ENCODE assay signal across 2 cellular contexts in the genomic region with DNA sequence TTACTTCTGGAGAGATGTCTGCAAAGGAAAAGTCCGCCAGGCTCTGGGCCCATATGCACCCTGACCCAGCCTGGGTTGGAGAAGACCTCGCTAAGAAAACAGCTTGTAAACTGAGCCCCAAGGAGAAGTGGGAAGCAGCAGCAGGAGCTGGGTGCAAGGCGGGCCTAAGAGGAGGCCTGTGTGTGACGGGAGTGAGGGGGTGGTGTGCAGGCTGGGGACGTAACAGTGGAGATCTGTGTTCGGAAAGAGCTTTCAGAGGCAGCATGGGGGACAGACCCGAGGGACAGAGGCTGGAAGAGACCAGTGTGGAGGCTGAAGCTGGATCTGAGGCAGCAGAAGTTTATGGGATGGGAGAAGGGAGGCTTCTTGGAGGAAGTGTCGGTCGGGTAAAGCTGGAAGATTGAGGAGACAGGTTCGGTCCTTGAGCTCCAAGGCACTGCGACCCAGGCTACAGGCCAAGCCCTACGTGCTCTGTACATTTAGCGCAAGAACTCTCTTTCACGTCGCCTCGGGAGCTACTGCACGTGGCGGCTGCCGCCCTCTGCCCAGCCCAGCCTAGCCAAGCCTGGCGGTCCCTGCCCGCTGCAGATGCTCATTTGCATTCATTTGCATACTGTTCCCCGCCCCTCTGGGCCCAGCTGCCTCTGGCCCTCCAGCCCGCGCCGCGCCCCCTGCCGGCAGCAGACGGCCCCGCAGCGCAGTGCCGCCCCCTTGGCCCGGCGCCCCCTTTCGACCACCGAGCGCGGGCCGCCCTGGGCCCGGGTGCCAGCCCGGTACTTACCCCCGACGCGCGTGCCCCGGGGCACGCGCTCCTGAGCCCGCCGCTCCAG.
TF ChIP-seq lines count a peak whose summit lies in the region.

No MANE protein-coding gene starts in this region.

TF ChIP-seq in GM23338, 12 proteins besides CTCF, POLR2A, EP300 and RAD21 (continues in another document):
- TF ChIP-seq REST (IDR thresholded peaks at IDR 0.05; ENCODE audit: unreplicated experiment), result no peak
- TF ChIP-seq ZNF114 (CRISPR knock-in tag; IDR thresholded peaks at IDR 0.05), result no peak
- no peak for TF ChIP-seq ETS1 (IDR thresholded peaks at IDR 0.05)
- TF ChIP-seq JUNB (IDR thresholded peaks at IDR 0.05; ENCODE audit: unreplicated experiment), result no peak
- no peak for TF ChIP-seq EZH2phosphoT487 (IDR thresholded peaks at IDR 0.05; ENCODE audit: unreplicated experiment)
- no peak for TF ChIP-seq CREB1 (CRISPR knock-in tag; IDR thresholded peaks at IDR 0.05; ENCODE audit: low read depth)
- TF ChIP-seq ZNF331 (CRISPR knock-in tag; IDR thresholded peaks at IDR 0.05; ENCODE audit: low read depth), result no peak
- no peak for TF ChIP-seq EZH2 (IDR thresholded peaks at IDR 0.05; ENCODE audit: low read depth, unreplicated experiment)
- no peak for TF ChIP-seq STAT1 (IDR thresholded peaks at IDR 0.05; ENCODE audit: unreplicated experiment)
- no peak for TF ChIP-seq NANOG (IDR thresholded peaks at IDR 0.05; ENCODE audit: borderline replicate concordance)

TF ChIP-seq in H1, 55 proteins besides CTCF, POLR2A, EP300 and RAD21 (continues in another document):
- TF ChIP-seq, protein P1, sequence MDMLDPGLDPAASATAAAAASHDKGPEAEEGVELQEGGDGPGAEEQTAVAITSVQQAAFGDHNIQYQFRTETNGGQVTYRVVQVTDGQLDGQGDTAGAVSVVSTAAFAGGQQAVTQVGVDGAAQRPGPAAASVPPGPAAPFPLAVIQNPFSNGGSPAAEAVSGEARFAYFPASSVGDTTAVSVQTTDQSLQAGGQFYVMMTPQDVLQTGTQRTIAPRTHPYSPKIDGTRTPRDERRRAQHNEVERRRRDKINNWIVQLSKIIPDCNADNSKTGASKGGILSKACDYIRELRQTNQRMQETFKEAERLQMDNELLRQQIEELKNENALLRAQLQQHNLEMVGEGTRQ (IDR thresholded peaks at IDR 0.05; ENCODE audit: low read length), result no peak
- 0 out of 2 replicates have a peak, but pooled peaks have one; percentile 2 for TF ChIP-seq NRF1 (IDR thresholded peaks at IDR 0.05; ENCODE audit: low read depth, low read length)
- TF ChIP-seq CTBP2 (IDR thresholded peaks at IDR 0.05; ENCODE audit: borderline replicate concordance, insufficient read depth, insufficient read length, low read length), result no peak
- no peak for TF ChIP-seq ASH2L (IDR thresholded peaks at IDR 0.05; ENCODE audit: low read length)
- TF ChIP-seq SIN3A (conservative IDR thresholded peaks at IDR 0.05 in 1 of 2, IDR thresholded peaks at IDR 0.05 in 1 of 2; ENCODE audit: low read depth in 1 of 2, low read length in 2 of 2), result 0 out of 4 replicates have a peak, but pooled peaks of 1 of the 2 experiments have one; percentile 23
- no peak for TF ChIP-seq RXRA (IDR thresholded peaks at IDR 0.05; ENCODE audit: insufficient read depth, low read depth, low read length)
- no peak for TF ChIP-seq POLR2AphosphoS5 (IDR thresholded peaks at IDR 0.05; ENCODE audit: low read depth, low read length)
- no peak for TF ChIP-seq KDM5A (IDR thresholded peaks at IDR 0.05; ENCODE audit: low read length)
- TF ChIP-seq TAF7 (optimal IDR thresholded peaks at IDR 0.05; ENCODE audit: borderline replicate concordance, low read depth, low read length), result peak; percentile 48
- peak; percentile 14; the same call in 1 of the 2 replicates for TF ChIP-seq TAF1 (IDR thresholded peaks at IDR 0.05; ENCODE audit: low read depth, low read length)
- TF ChIP-seq, protein P2, sequence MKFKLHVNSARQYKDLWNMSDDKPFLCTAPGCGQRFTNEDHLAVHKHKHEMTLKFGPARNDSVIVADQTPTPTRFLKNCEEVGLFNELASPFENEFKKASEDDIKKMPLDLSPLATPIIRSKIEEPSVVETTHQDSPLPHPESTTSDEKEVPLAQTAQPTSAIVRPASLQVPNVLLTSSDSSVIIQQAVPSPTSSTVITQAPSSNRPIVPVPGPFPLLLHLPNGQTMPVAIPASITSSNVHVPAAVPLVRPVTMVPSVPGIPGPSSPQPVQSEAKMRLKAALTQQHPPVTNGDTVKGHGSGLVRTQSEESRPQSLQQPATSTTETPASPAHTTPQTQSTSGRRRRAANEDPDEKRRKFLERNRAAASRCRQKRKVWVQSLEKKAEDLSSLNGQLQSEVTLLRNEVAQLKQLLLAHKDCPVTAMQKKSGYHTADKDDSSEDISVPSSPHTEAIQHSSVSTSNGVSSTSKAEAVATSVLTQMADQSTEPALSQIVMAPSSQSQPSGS (IDR thresholded peaks at IDR 0.05; ENCODE audit: low read length), result no peak
- TF ChIP-seq PHF8 (conservative IDR thresholded peaks at IDR 0.05; ENCODE audit: low read depth, low read length), result no peak
- TF ChIP-seq, protein P3, sequence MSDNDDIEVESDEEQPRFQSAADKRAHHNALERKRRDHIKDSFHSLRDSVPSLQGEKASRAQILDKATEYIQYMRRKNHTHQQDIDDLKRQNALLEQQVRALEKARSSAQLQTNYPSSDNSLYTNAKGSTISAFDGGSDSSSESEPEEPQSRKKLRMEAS (IDR thresholded peaks at IDR 0.05), result peak; percentile 100
- 0 out of 2 replicates have a peak, but pooled peaks have one; percentile 15 for TF ChIP-seq TEAD4 (IDR thresholded peaks at IDR 0.05; ENCODE audit: low read depth, low read length)
- peak; percentile 70; the same call in 1 of the 2 replicates for TF ChIP-seq SP4 (IDR thresholded peaks at IDR 0.05; ENCODE audit: low read length)
- TF ChIP-seq GTF2F1 (IDR thresholded peaks at IDR 0.05; ENCODE audit: borderline replicate concordance, low read depth, low read length), result peak; percentile 9; the same call in 1 of the 2 replicates
- TF ChIP-seq RNF2 (IDR thresholded peaks at IDR 0.05; ENCODE audit: borderline replicate concordance, low read depth, low read length, missing control alignments, poor library complexity, severe bottlenecking), result no peak
- TF ChIP-seq TCF12 (IDR thresholded peaks at IDR 0.05; ENCODE audit: low read depth, low read length), result peak; percentile 68; the same call in 1 of the 2 replicates
- peak; percentile 99 for TF ChIP-seq E2F6 (IDR thresholded peaks at IDR 0.05)
- TF ChIP-seq KDM1A (IDR thresholded peaks at IDR 0.05; ENCODE audit: borderline replicate concordance, low read length), result no peak
- no peak for TF ChIP-seq NANOG (IDR thresholded peaks at IDR 0.05; ENCODE audit: insufficient read depth, low read depth, low read length, poor library complexity, severe bottlenecking)
- 0 out of 2 replicates have a peak, but pooled peaks have one; percentile 45 for TF ChIP-seq FOSL1 (IDR thresholded peaks at IDR 0.05; ENCODE audit: insufficient read depth, low read depth, low read length)
- TF ChIP-seq CEBPB (IDR thresholded peaks at IDR 0.05; ENCODE audit: low read depth, low read length), result no peak
- no peak for TF ChIP-seq KDM4A (IDR thresholded peaks at IDR 0.05; ENCODE audit: low read depth, low read length, severe bottlenecking)
- TF ChIP-seq CREB1 (IDR thresholded peaks at IDR 0.05), result no peak; the same call in 1 of the 2 replicates
- no peak for TF ChIP-seq SP2 (IDR thresholded peaks at IDR 0.05; ENCODE audit: low read length)
- no peak for TF ChIP-seq HDAC6 (IDR thresholded peaks at IDR 0.05; ENCODE audit: low read depth, low read length)
- no peak for TF ChIP-seq SAP30 (IDR thresholded peaks at IDR 0.05; ENCODE audit: insufficient read depth, insufficient replicate concordance, low read length)
- no peak for TF ChIP-seq SIX5 (IDR thresholded peaks at IDR 0.05; ENCODE audit: low read depth, low read length)
- no peak for TF ChIP-seq BACH1 (IDR thresholded peaks at IDR 0.05; ENCODE audit: low read length)
- peak; percentile 25; the same call in 1 of the 2 replicates for TF ChIP-seq YY1 (IDR thresholded peaks at IDR 0.05; ENCODE audit: low read depth, low read length)
- 0 out of 2 replicates have a peak, but pooled peaks have one; percentile 47 for TF ChIP-seq JUND (IDR thresholded peaks at IDR 0.05; ENCODE audit: low read length)
- no peak for TF ChIP-seq BRCA1 (IDR thresholded peaks at IDR 0.05; ENCODE audit: low read depth, low read length)
- no peak for TF ChIP-seq CHD2 (IDR thresholded peaks at IDR 0.05; ENCODE audit: low read length)
- TF ChIP-seq MAFK (IDR thresholded peaks at IDR 0.05; ENCODE audit: low read depth, low read length), result no peak
- no peak for TF ChIP-seq JUN (IDR thresholded peaks at IDR 0.05; ENCODE audit: low read depth, low read length)
- TF ChIP-seq SP1 (IDR thresholded peaks at IDR 0.05; ENCODE audit: low read depth, low read length), result peak; percentile 26; the same call in 1 of the 2 replicates
- no peak for TF ChIP-seq RFX5 (IDR thresholded peaks at IDR 0.05; ENCODE audit: borderline replicate concordance, low read depth, low read length)
- TF ChIP-seq SRF (IDR thresholded peaks at IDR 0.05; ENCODE audit: low read depth, low read length), result peak; percentile 29; the same call in 1 of the 2 replicates
- TF ChIP-seq RBBP5 (IDR thresholded peaks at IDR 0.05; ENCODE audit: borderline replicate concordance, low read depth, low read length), result 0 out of 2 replicates have a peak, but pooled peaks have one; percentile 8
- TF ChIP-seq BCL11A (IDR thresholded peaks at IDR 0.05; ENCODE audit: low read depth in 2 of 2, low read length in 2 of 2), result no peak
- TF ChIP-seq EGR1 (IDR thresholded peaks at IDR 0.05; ENCODE audit: borderline replicate concordance, low read depth, low read length), result no peak
- no peak for TF ChIP-seq SUZ12 (IDR thresholded peaks at IDR 0.05; ENCODE audit: low read length)
- no peak for TF ChIP-seq EZH2 (IDR thresholded peaks at IDR 0.05; ENCODE audit: low read depth, low read length, severe bottlenecking)
- TF ChIP-seq CBX5 (IDR thresholded peaks at IDR 0.05; ENCODE audit: low read depth, low read length), result no peak
- no peak for TF ChIP-seq CHD1 (IDR thresholded peaks at IDR 0.05; ENCODE audit: low read depth, low read length)
- TF ChIP-seq, protein P4, sequence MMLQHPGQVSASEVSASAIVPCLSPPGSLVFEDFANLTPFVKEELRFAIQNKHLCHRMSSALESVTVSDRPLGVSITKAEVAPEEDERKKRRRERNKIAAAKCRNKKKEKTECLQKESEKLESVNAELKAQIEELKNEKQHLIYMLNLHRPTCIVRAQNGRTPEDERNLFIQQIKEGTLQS (IDR thresholded peaks at IDR 0.05; ENCODE audit: insufficient read depth, low read depth, low read length), result no peak
- TF ChIP-seq GABPA (IDR thresholded peaks at IDR 0.05; ENCODE audit: borderline replicate concordance, insufficient read depth, low read length), result no peak
- no peak for TF ChIP-seq SIRT6 (IDR thresholded peaks at IDR 0.05; ENCODE audit: low read length)
- 0 out of 4 replicates have a peak, but pooled peaks of 1 of the 2 experiments have one; percentile 77 for TF ChIP-seq HDAC2 (IDR thresholded peaks at IDR 0.05; ENCODE audit: borderline replicate concordance in 1 of 2, low read depth in 2 of 2, low read length in 2 of 2)
- no peak for TF ChIP-seq ZNF274 (IDR thresholded peaks at IDR 0.05; ENCODE audit: borderline replicate concordance, extremely low read depth, low read length)
- TF ChIP-seq CBX8 (IDR thresholded peaks at IDR 0.05; ENCODE audit: borderline replicate concordance, low read depth, low read length), result no peak
- no peak for TF ChIP-seq POU5F1 (IDR thresholded peaks at IDR 0.05; ENCODE audit: low read depth, low read length)
- TF ChIP-seq TBP (IDR thresholded peaks at IDR 0.05; ENCODE audit: low read depth, low read length), result no peak
